Comparison of ENCODE assay signal across 22 cellular contexts in genomic region chr6:5044866-5045265, GRCh38.
"Had no signal": no experiment of that assay in that cellular context is flagged by ENCODE, and none has a peak within 500 bp of the region (broad histone marks: within the 10 kb centered on the region; RNA-seq: fewer than 3 reads in every experiment).

No MANE protein-coding gene starts in this region.

- ATAC-seq: activated T-helper 17 cell treated with anti-CD3 and anti-CD28 coated beads, Interleukin-2, amount 50 U/mL, for 72 hours; left cardiac atrium; mucosa of descending colon; sciatic nerve; stimulated activated effector memory CD8-positive, alpha-beta T cell treated with anti-CD3 and anti-CD28 coated beads, Interleukin-12 subunit alpha, Interleukin-12 subunit beta, amount 100 ng/mL, for 72 hours; stimulated activated naive CD8-positive, alpha-beta T cell treated with anti-CD3 and anti-CD28 coated beads, Interleukin-15, amount 100 ng/mL, for 72 hours had no signal

- H3K9me3 ChIP-seq: adrenal gland, mucosa of descending colon, tibial artery had no signal

- H3K4me1 ChIP-seq: adrenal gland, tibial artery had no signal

- H3K4me3 ChIP-seq: adrenal gland, mucosa of descending colon, tibial artery had no signal

- H3K27ac Mint-ChIP-seq: activated naive CD8-positive, alpha-beta T cell; activated T-cell treated with anti-CD3 and anti-CD28 coated beads, Interleukin-2, amount 50 U/mL, for 24 hours; activated T-helper 17 cell treated with anti-CD3 and anti-CD28 coated beads, Interleukin-2, amount 50 U/mL, for 72 hours; memory B cell; nephron progenitor cell; stimulated activated effector memory CD8-positive, alpha-beta T cell treated with anti-CD3 and anti-CD28 coated beads, Interleukin-12 subunit alpha, Interleukin-12 subunit beta, amount 100 ng/mL, for 72 hours; stimulated activated naive CD8-positive, alpha-beta T cell treated with anti-CD3 and anti-CD28 coated beads, Interleukin-15, amount 100 ng/mL, for 72 hours had no signal

- H3K36me3 ChIP-seq: adrenal gland, tibial artery had no signal

- H3K36me3 Mint-ChIP-seq: stimulated activated effector memory CD8-positive, alpha-beta T cell treated with anti-CD3 and anti-CD28 coated beads, Interleukin-12 subunit alpha, Interleukin-12 subunit beta, amount 100 ng/mL, for 72 hours had no signal

- DNase-seq: activated CD4-positive, alpha-beta T cell treated with anti-CD3 and anti-CD28 coated beads, Interleukin-2, amount 50 U/mL, for 4 hours; activated CD8-positive, alpha-beta memory T cell treated with anti-CD3 and anti-CD28 coated beads for 24 hours; activated CD8-positive, alpha-beta memory T cell treated with anti-CD3 and anti-CD28 coated beads, Interleukin-2, amount 50 U/mL, for 4 hours; activated T-cell treated with anti-CD3 and anti-CD28 coated beads, Interleukin-2, amount 50 U/mL, for 24 hours; adrenal gland; effector memory CD4-positive, alpha-beta T cell; glutamatergic neuron; islet precursor cell; left cardiac atrium; mucosa of descending colon; nephron progenitor cell; nucleus accumbens; small intestine; stimulated activated CD4-positive, alpha-beta T cell treated with anti-CD3 and anti-CD28 coated beads, Interleukin-2, amount 100 ng/mL, for 24 hours; stimulated activated naive CD8-positive, alpha-beta T cell treated with anti-CD3 and anti-CD28 coated beads, Interleukin-15, amount 100 ng/mL, for 72 hours; tibial artery had no signal

- H3K27me3 ChIP-seq: adrenal gland, tibial artery had no signal

- H3K4me3 Mint-ChIP-seq: activated naive CD8-positive, alpha-beta T cell; activated T-cell treated with anti-CD3 and anti-CD28 coated beads, Interleukin-2, amount 50 U/mL, for 24 hours; activated T-helper 17 cell treated with anti-CD3 and anti-CD28 coated beads, Interleukin-2, amount 50 U/mL, for 72 hours; central memory CD8-positive, alpha-beta T cell; memory B cell; nephron progenitor cell; stimulated activated effector memory CD8-positive, alpha-beta T cell treated with anti-CD3 and anti-CD28 coated beads, Interleukin-12 subunit alpha, Interleukin-12 subunit beta, amount 100 ng/mL, for 72 hours; stimulated activated naive CD8-positive, alpha-beta T cell treated with anti-CD3 and anti-CD28 coated beads, Interleukin-15, amount 100 ng/mL, for 72 hours had no signal

- H3K4me1 Mint-ChIP-seq: activated T-helper 17 cell treated with anti-CD3 and anti-CD28 coated beads, Interleukin-2, amount 50 U/mL, for 72 hours; central memory CD8-positive, alpha-beta T cell; memory B cell; nephron progenitor cell; stimulated activated effector memory CD8-positive, alpha-beta T cell treated with anti-CD3 and anti-CD28 coated beads, Interleukin-12 subunit alpha, Interleukin-12 subunit beta, amount 100 ng/mL, for 72 hours; stimulated activated naive CD8-positive, alpha-beta T cell treated with anti-CD3 and anti-CD28 coated beads, Interleukin-15, amount 100 ng/mL, for 72 hours had no signal

- H3K27me3 Mint-ChIP-seq: activated T-cell treated with anti-CD3 and anti-CD28 coated beads, Interleukin-2, amount 50 U/mL, for 24 hours; stimulated activated naive CD8-positive, alpha-beta T cell treated with anti-CD3 and anti-CD28 coated beads, Interleukin-15, amount 100 ng/mL, for 72 hours had no signal

- H3K27ac ChIP-seq: adrenal gland, tibial artery had no signal
